8 cellular contexts compared by ENCODE assay signal in genomic region chr12:54017027-54017788, GRCh38. TPM values are rescaled to one million over a fixed set of nuclear protein-coding genes. Genes with fewer than 3 reads are reported as not detected.
DNase-seq lines count a peak whose midpoint lies in the region; ATAC-seq and TF ChIP-seq lines count a peak whose summit lies in the region.

No MANE protein-coding gene starts in this region.

- peak overlapping the region; percentile 82 for H3K4me3 Mint-ChIP-seq in activated naive CD8-positive, alpha-beta T cell treated with anti-CD3 and anti-CD28 coated beads for 36 hours

- peaks cover 23% of the 10 kb centered on the region for H3K4me1 Mint-ChIP-seq in activated naive CD8-positive, alpha-beta T cell treated with anti-CD3 and anti-CD28 coated beads for 36 hours

- no peaks in the 10 kb centered on the region for H3K36me3 ChIP-seq in thoracic aorta

- H3K4me3 ChIP-seq in thoracic aorta: peak overlapping the region; percentile 69

- peaks cover 90% of the 10 kb centered on the region for H3K27me3 Mint-ChIP-seq in activated naive CD8-positive, alpha-beta T cell treated with anti-CD3 and anti-CD28 coated beads for 36 hours

- H3K27ac ChIP-seq in thoracic aorta: peak overlapping the region; percentile 81 to 98

- H3K27ac Mint-ChIP-seq in activated naive CD8-positive, alpha-beta T cell treated with anti-CD3 and anti-CD28 coated beads for 36 hours: no peak overlapping the region

- TF ChIP-seq CTCF in thoracic aorta (IDR thresholded peaks at IDR 0.05): no peak

- peaks cover 2% of the 10 kb centered on the region for H3K36me3 Mint-ChIP-seq in activated naive CD8-positive, alpha-beta T cell treated with anti-CD3 and anti-CD28 coated beads for 36 hours

- no peaks in the 10 kb centered on the region for H3K9me3 Mint-ChIP-seq in activated naive CD8-positive, alpha-beta T cell treated with anti-CD3 and anti-CD28 coated beads for 36 hours

- peaks cover 14 to 27% of the 10 kb centered on the region in 2 donors for H3K4me1 ChIP-seq in thoracic aorta (ENCODE audit: control insufficient read depth in 1 of 2, low read depth in 2 of 2)

- H3K9me3 ChIP-seq in thoracic aorta: no peaks in the 10 kb centered on the region

- DNase-seq in SIG-M5 treated with dmso at 0.1 percent for 504 hours (lab: John Stamatoyannopoulos, UW; ENCODE audit: unreplicated experiment): peak; percentile 62
- no peak for DNase-seq in SIG-M5 (lab: John Stamatoyannopoulos, UW)
- DNase-seq in NCI-H1417 (lab: John Stamatoyannopoulos, UW): peak; percentile 82 to 98 (median 97)
- no peak for DNase-seq in activated naive CD8-positive, alpha-beta T cell treated with anti-CD3 and anti-CD28 coated beads for 36 hours
- peak; percentile 74 for DNase-seq in kidney glomerular epithelial cell (lab: John Stamatoyannopoulos, UW)
- DNase-seq in thoracic aorta (ENCODE audit: low spot score): no peak
- no peak for DNase-seq in NCI-H1436 treated with DMSO at 0.1 percent for 48 hours (lab: John Stamatoyannopoulos, UW)

- ATAC-seq in HG02571 (IDR thresholded peaks at IDR 0.05; ENCODE audit: unreplicated experiment) (peak; percentile 34), thoracic aorta (ENCODE audit: insufficient number of reproducible peaks, low FRiP score, low read depth) (peak; percentile 7)

- no peaks in the 10 kb centered on the region for H3K27me3 ChIP-seq in thoracic aorta (replicated peaks; ENCODE audit: insufficient read depth)

RNA-seq across cellular contexts. Expression of gene HOXC8, which starts 8.4 kb away (rescaled TPM):
- total RNA-seq in activated naive CD8-positive, alpha-beta T cell treated with anti-CD3 and anti-CD28 coated beads for 36 hours: not detected
- total RNA-seq in thoracic aorta: not detected

RNA-seq across cellular contexts. Expression of gene HOXC6, which starts 11.0 kb away (rescaled TPM):
- not detected for total RNA-seq in activated naive CD8-positive, alpha-beta T cell treated with anti-CD3 and anti-CD28 coated beads for 36 hours
- total RNA-seq in thoracic aorta: not detected

RNA-seq across cellular contexts. Expression of gene HOXC5, which starts 15.6 kb away (rescaled TPM):
- total RNA-seq in activated naive CD8-positive, alpha-beta T cell treated with anti-CD3 and anti-CD28 coated beads for 36 hours: not detected
- 1 to 10 TPM in 1 of 2 donors, not detected in 1; 1.8 TPM for total RNA-seq in thoracic aorta

RNA-seq across cellular contexts. Expression of gene HOXC9, which starts 17.2 kb away (rescaled TPM):
- total RNA-seq in activated naive CD8-positive, alpha-beta T cell treated with anti-CD3 and anti-CD28 coated beads for 36 hours: not detected
- total RNA-seq in thoracic aorta: not detected

RNA-seq across cellular contexts. Expression of gene HOXC10, which starts 32.3 kb away (rescaled TPM):
- total RNA-seq in activated naive CD8-positive, alpha-beta T cell treated with anti-CD3 and anti-CD28 coated beads for 36 hours: not detected
- not detected for total RNA-seq in thoracic aorta

Comparison
In these comparisons a context has a peak if more than half of its experiments do, and no peak if none do; other contexts are left out.
1. DNase-seq: peak in SIG-M5 treated with dmso at 0.1 percent for 504 hours (single experiment), NCI-H1417 (3 of 3) and kidney glomerular epithelial cell (single experiment); none in SIG-M5 (single experiment), activated naive CD8-positive, alpha-beta T cell treated with anti-CD3 and anti-CD28 coated beads for 36 hours (single experiment), thoracic aorta (single experiment) and NCI-H1436 treated with DMSO at 0.1 percent for 48 hours (single experiment).